ENCODE assay signal across 1 cellular context in the genomic region with DNA sequence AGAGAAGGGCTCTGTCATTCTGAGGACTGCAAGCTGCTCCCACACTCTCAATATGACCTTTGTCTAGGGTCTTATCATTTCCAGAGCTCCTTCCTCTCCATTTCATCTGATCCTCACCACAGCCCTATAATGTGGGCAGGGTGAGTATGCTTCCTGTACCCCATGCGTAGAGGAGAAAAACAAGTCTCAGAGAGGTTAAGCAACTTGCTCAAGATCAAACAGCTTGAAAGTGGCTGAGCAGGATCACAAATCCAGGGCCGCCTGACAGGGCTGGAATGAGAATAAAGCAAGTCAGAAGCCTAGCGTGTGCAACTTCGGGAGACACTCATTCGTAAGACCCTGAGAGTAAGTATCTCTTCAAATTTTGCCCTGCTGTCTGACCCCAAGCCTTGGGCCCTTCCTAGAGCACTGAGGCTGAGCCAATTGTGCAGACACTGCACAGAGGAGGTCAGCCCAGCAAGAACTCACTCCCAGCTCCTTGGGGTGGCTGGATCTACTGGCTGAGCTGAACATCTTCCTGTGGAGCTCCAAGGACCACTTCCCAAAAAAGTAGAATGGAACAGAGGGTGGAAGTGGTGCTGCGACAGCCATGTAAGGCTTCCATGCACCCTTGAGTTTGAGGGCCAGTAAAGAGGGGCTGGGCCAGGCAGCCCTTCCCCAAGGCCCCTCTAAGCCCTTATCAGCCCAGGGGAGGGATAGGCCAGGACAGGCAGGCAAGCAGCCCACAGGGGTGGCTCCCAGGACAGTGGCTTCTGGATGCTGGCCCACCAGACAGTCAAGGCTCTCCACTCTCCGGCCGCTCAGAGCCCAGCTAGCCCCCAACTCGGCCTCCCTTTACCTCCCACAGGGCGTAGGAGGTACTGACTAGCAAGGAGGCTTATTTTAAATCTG.
TF ChIP-seq lines count a peak whose summit lies in the region.

No MANE protein-coding gene starts in this region.

TF ChIP-seq in SK-N-SH, 30 proteins besides CTCF, POLR2A, EP300 and RAD21 (continued from another document):
- TF ChIP-seq, protein P1, sequence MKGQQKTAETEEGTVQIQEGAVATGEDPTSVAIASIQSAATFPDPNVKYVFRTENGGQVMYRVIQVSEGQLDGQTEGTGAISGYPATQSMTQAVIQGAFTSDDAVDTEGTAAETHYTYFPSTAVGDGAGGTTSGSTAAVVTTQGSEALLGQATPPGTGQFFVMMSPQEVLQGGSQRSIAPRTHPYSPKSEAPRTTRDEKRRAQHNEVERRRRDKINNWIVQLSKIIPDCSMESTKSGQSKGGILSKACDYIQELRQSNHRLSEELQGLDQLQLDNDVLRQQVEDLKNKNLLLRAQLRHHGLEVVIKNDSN (IDR thresholded peaks at IDR 0.05; ENCODE audit: borderline replicate concordance, low read depth), result no peak
- TF ChIP-seq EZH2phosphoT487 (IDR thresholded peaks at IDR 0.05; ENCODE audit: borderline replicate concordance, low read depth), result no peak
- no peak for TF ChIP-seq FOSL2 (IDR thresholded peaks at IDR 0.05; ENCODE audit: borderline replicate concordance, low read depth)
- TF ChIP-seq CHD2 (IDR thresholded peaks at IDR 0.05; ENCODE audit: low read length, partially characterized antibody), result no peak
- no peak for TF ChIP-seq FOXM1 (IDR thresholded peaks at IDR 0.05; ENCODE audit: low read depth)
